In the genomic region with DNA sequence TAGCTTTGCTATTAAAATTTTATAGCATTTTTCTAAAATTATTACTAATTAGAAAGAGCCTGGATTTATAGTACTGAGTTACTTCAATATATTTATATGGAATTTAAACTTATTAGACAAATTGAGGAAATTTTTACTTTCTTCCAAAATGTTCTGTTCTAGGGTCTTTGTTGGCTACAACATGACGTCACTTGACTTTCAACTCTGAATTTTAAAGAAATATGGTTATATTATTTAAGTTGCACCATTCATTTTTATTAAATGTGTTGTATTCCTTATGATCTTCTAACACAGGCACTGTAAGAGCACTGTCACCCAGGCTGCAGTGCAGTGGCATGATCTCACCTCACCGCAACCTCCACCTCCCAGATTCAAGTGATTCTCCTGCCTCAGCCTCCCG, we compare ENCODE assay signal across 29 cellular contexts.
DNase-seq lines count a peak whose midpoint lies in the region; ATAC-seq, FAIRE-seq and TF ChIP-seq lines count a peak whose summit lies in the region.
"Had no signal": no experiment of that assay in that cellular context is flagged by ENCODE, and none has a peak within 500 bp of the region (broad histone marks: within the 10 kb centered on the region; RNA-seq: fewer than 3 reads in every experiment).

No MANE protein-coding gene starts in this region.

- H2AFZ ChIP-seq in HepG2 (ENCODE audit: low read length), result no peak overlapping the region

- no peaks in the 10 kb centered on the region for H3K79me2 ChIP-seq in HepG2 (ENCODE audit: insufficient read depth, low read length)

- FAIRE-seq in HepG2 (lab: Jason Lieb, UNC), result no peak
- FAIRE-seq: A204.1, A549, D721Med had no signal

- DNase-seq in HepG2 (ENCODE audit: low spot score), result no peak
- DNase-seq in right lobe of liver, result no peak
- DNase-seq: 8988T; ACHN; AML-193; BE2C; C1 segment of cervical spinal cord; Caco-2; Calu3; CD4-positive, alpha-beta memory T cell; CD4-positive, alpha-beta T cell; CD4-positive, CD25-positive, alpha-beta regulatory T cell; CD8-positive, alpha-beta memory T cell; CD8-positive, alpha-beta T cell; COR-L47; DMS 273 treated with DMSO at 0.1 percent for 48 hours; DMS153; DMS53; DMS79; DMS79 treated with DMSO at 0.1 percent for 48 hours; DND-41; EL had no signal

- H3K4me2 ChIP-seq in HepG2 (ENCODE audit: low read depth, low read length), result no peak overlapping the region
- H3K4me2 ChIP-seq: A549; BLaER1; BLaER1 treated with 17β-estradiol and CSF1 and Interleukin-3, amounts not matched to agents 10 nM and 100 nM had no signal

- no peak for ATAC-seq in HepG2
- ATAC-seq in right lobe of liver, result no peak
- ATAC-seq: A549; CD8-positive, alpha-beta T cell had no signal

- TF ChIP-seq CTCF in HepG2 (CRISPR knock-in tag; IDR thresholded peaks at IDR 0.05) (no peak), right lobe of liver (IDR thresholded peaks at IDR 0.05) (no peak)

- 35% methylated on average over 3 of the region's 3 CpGs for WGBS in HepG2 (ENCODE audit: low lambda C conversion rate)
- 60% methylated on average over 3 of the region's 3 CpGs for WGBS in right lobe of liver (ENCODE audit: insufficient coverage, low coverage, low lambda C conversion rate, missing lambda C conversion rate)

- no peak for TF ChIP-seq RAD21 in HepG2 (CRISPR knock-in tag; IDR thresholded peaks at IDR 0.05)

- TF ChIP-seq POLR2A in HepG2 (IDR thresholded peaks at IDR 0.05; ENCODE audit: insufficient read depth in 1 of 2, low read depth in 2 of 2, low read length in 2 of 2), result no peak
- no peak for TF ChIP-seq POLR2A in right lobe of liver (IDR thresholded peaks at IDR 0.05)

- POLR2A ChIA-PET in HepG2 (lab: Yijun Ruan, JAX), result no interaction called here

- no peak overlapping the region for H3K9ac ChIP-seq in HepG2 (ENCODE audit: insufficient read depth, low read depth, low read length)
- H3K9ac ChIP-seq: BLaER1; BLaER1 treated with 17β-estradiol and CSF1 and Interleukin-3, amounts not matched to agents 10 nM and 100 nM had no signal

- CTCF ChIA-PET in HepG2 (lab: Yijun Ruan, JAX; ENCODE audit: low intra/inter-chr PET ratio, low total read pairs), result no interaction called here

- H3K4me3 ChIP-seq in HepG2 (replicated peaks in 1 of 3; ENCODE audit: insufficient read depth in 1 of 3, low read depth in 2 of 3, low read length in 3 of 3) (no peak overlapping the region), right lobe of liver (no peak overlapping the region)
- H3K4me3 ChIP-seq: A549; BLaER1; BLaER1 treated with 17β-estradiol and CSF1 and Interleukin-3, amounts not matched to agents 10 nM and 100 nM had no signal

- no peaks in the 10 kb centered on the region for H4K20me1 ChIP-seq in HepG2 (ENCODE audit: insufficient read depth, low read length)
- H4K20me1 ChIP-seq: BLaER1; BLaER1 treated with 17β-estradiol and CSF1 and Interleukin-3, amounts not matched to agents 10 nM and 100 nM had no signal

- no peaks in the 10 kb centered on the region for H3K27me3 ChIP-seq in HepG2 (ENCODE audit: control insufficient read depth in 1 of 2, insufficient read depth in 2 of 2, low read length in 2 of 2)
- no peaks in the 10 kb centered on the region for H3K27me3 ChIP-seq in right lobe of liver
- H3K27me3 ChIP-seq: BE2C; BLaER1; BLaER1 treated with 17β-estradiol and CSF1 and Interleukin-3, amounts not matched to agents 10 nM and 100 nM had no signal

- H3K4me1 ChIP-seq in HepG2 (ENCODE audit: insufficient read depth, low read length) (no peaks in the 10 kb centered on the region), right lobe of liver (no peaks in the 10 kb centered on the region)
- H3K4me1 ChIP-seq: A549; BE2C; BLaER1; BLaER1 treated with 17β-estradiol and CSF1 and Interleukin-3, amounts not matched to agents 10 nM and 100 nM; Caco-2 had no signal

- intact Hi-C loops in HepG2 (cut with micrococcal nuclease; ENCODE audit: unreplicated experiment), result no loop called here
- intact Hi-C loops in right lobe of liver (cut with DNase I), result no loop called here

- H3K27ac ChIP-seq in HepG2 (ENCODE audit: extremely low read length, insufficient read depth, low read length) (no peak overlapping the region), right lobe of liver (no peak overlapping the region)
- H3K27ac ChIP-seq: 22Rv1; A549; BLaER1; BLaER1 treated with 17β-estradiol and CSF1 and Interleukin-3, amounts not matched to agents 10 nM and 100 nM; C4-2B had no signal

- H3K36me3 ChIP-seq in HepG2 (replicated peaks in 1 of 2; ENCODE audit: control insufficient read depth in 1 of 2, insufficient read depth in 2 of 2, low read length in 2 of 2), result no peaks in the 10 kb centered on the region
- no peaks in the 10 kb centered on the region for H3K36me3 ChIP-seq in right lobe of liver
- H3K36me3 ChIP-seq: BE2C; BLaER1; BLaER1 treated with 17β-estradiol and CSF1 and Interleukin-3, amounts not matched to agents 10 nM and 100 nM had no signal

- in situ Hi-C loops in HepG2 (cut with HindIII; ENCODE audit: extremely low pct_ligation_motif_present, low pct_unique_long_range_greater_than_20kb), result no loop called here

- no peaks in the 10 kb centered on the region; the same call in 1 of the 2 replicates for H3K9me3 ChIP-seq in HepG2 (ENCODE audit: low read length)
- H3K9me3 ChIP-seq in right lobe of liver, result no peaks in the 10 kb centered on the region
- H3K9me3 ChIP-seq: A549; BE2C; BLaER1; BLaER1 treated with 17β-estradiol and CSF1 and Interleukin-3, amounts not matched to agents 10 nM and 100 nM; Caco-2 had no signal

- no TSS peak for BruUV-seq in HepG2 (replicated peaks; lab: Mats Ljungman, UMichigan)

- no peak for TF ChIP-seq EP300 in HepG2 (IDR thresholded peaks at IDR 0.05; ENCODE audit: low read depth in 2 of 2, low read length in 2 of 2)
- no peak for TF ChIP-seq EP300 in HepG2 (CRISPR knock-in tag; IDR thresholded peaks at IDR 0.05; ENCODE audit: borderline replicate concordance)

TF ChIP-seq in HepG2, 621 proteins besides CTCF, POLR2A, EP300 and RAD21:
- peak; percentile 84 for TF ChIP-seq CREB1 (IDR thresholded peaks at IDR 0.05)
- TF ChIP-seq CREB1 (CRISPR knock-in tag; IDR thresholded peaks at IDR 0.05), result no peak
- peak; percentile 85 for TF ChIP-seq ATF7 (IDR thresholded peaks at IDR 0.05)
- TF ChIP-seq ATF7 (CRISPR knock-in tag; IDR thresholded peaks at IDR 0.05), result no peak
- TF ChIP-seq PHF21A (CRISPR knock-in tag; IDR thresholded peaks at IDR 0.05), result no peak
- TF ChIP-seq ZNF7 (CRISPR knock-in tag; IDR thresholded peaks at IDR 0.05), result no peak
- TF ChIP-seq NFIB (CRISPR knock-in tag; IDR thresholded peaks at IDR 0.05; ENCODE audit: borderline replicate concordance), result no peak
- TF ChIP-seq ZNF883 (CRISPR knock-in tag; IDR thresholded peaks at IDR 0.05; ENCODE audit: not compliant biosample characterization), result no peak
